In the genomic region with DNA sequence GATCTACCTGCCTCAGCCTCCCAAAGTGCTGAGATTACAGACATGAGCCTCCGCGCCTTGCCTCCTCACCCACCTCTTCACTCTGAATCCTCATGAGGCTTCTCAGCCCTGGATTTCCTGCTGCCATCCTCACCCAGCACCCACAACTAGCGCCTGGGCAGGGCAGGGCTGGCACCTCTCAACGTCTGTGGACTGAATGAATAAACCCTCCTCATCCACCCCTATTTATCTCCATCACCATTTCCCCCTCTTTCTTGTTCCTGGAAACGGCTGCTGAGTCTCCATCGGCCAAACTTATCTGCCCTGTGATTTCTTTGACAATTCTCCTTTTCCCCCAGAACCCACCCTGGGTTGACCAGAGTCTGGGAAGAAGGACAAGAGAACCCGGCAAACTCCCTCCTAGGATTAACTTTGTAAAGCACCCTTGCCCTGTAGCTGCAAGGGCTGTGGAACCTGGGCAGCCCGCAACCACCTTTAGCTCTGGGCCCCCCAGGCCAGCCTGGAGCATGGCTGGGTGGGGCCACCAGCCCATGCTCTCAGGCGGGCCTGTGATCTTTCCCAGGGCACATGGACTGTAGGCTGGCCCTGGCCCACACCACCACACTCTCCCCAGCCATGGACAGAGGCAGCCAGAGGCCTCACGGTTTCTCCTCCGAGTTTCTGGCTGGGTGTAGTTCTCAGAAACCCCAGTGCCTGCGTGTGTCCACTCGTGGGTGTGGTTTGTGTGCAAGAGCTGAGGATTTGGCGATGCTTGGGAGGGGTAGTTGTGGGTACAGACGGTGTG, we compare ENCODE assay signal across 1 cellular context.
A peak's percentile ranks its signal among the peaks of the same experiment; 100 is the strongest.
TF ChIP-seq lines count a peak whose summit lies in the region.

No MANE protein-coding gene starts in this region.

TF ChIP-seq in GM12878, 131 proteins besides CTCF, POLR2A, EP300 and RAD21:
- no peak for TF ChIP-seq YY1 (IDR thresholded peaks at IDR 0.05; ENCODE audit: low read depth, low read length)
- 0 out of 3 replicates have a peak, but pooled peaks have one; percentile 5 for TF ChIP-seq POU2F2 (IDR thresholded peaks at IDR 0.05; ENCODE audit: borderline replicate concordance, low read depth, low read length)
- TF ChIP-seq NR2C1 (IDR thresholded peaks at IDR 0.05), result no peak
- TF ChIP-seq RUNX3 (IDR thresholded peaks at IDR 0.05; ENCODE audit: low read length), result 0 out of 2 replicates have a peak, but pooled peaks have one; percentile 2
- TF ChIP-seq IRF4 (IDR thresholded peaks at IDR 0.05; ENCODE audit: low read depth, low read length), result no peak
